Comparison of ENCODE assay signal across 29 cellular contexts in genomic region chr13:64935441-64935840, GRCh38.
"Had no signal": no experiment of that assay in that cellular context is flagged by ENCODE, and none has a peak within 500 bp of the region (broad histone marks: within the 10 kb centered on the region; RNA-seq: fewer than 3 reads in every experiment).

No MANE protein-coding gene starts in this region.

- H3K9ac ChIP-seq: neural progenitor cell, parathyroid adenoma had no signal

- H3K4me3 ChIP-seq: neural progenitor cell, ovary, psoas muscle, right lobe of liver, sigmoid colon, suprapubic skin, testis, tibial nerve, upper lobe of right lung, uterus had no signal

- H3K27me3 ChIP-seq: neural progenitor cell, ovary, right lobe of liver, sigmoid colon, suprapubic skin, testis, tibial nerve, upper lobe of right lung, uterus had no signal

- DNase-seq: naive B cell; naive thymus-derived CD8-positive, alpha-beta T cell; nephron progenitor cell; occipital lobe; ovary; posterior cingulate gyrus; psoas muscle; right cardiac atrium; right lobe of liver; sigmoid colon; small intestine; stimulated activated CD4-positive, alpha-beta T cell treated with anti-CD3 and anti-CD28 coated beads, Interleukin-12 subunit alpha, Interleukin-12 subunit beta, amount 100 ng/mL, for 4 hours; stimulated activated CD4-positive, alpha-beta T cell treated with anti-CD3 and anti-CD28 coated beads, Interleukin-1b, Interleukin-23, amount 100 ng/mL, for 48 hours; stimulated activated CD4-positive, alpha-beta T cell treated with anti-CD3 and anti-CD28 coated beads, Interleukin-4, amount 100 ng/mL, for 1 hour; stimulated activated CD4-positive, alpha-beta T cell treated with anti-CD3 and anti-CD28 coated beads, Interleukin-4, amount 100 ng/mL, for 4 hours; stimulated activated CD8-positive, alpha-beta memory T cell treated with anti-CD3 and anti-CD28 coated beads, Interleukin-4, amount 100 ng/mL, for 48 hours; stimulated activated naive CD4-positive, alpha-beta T cell; stimulated activated naive CD8-positive, alpha-beta T cell treated with anti-CD3 and anti-CD28 coated beads, Interleukin-15, amount 100 ng/mL, for 72 hours; stimulated activated naive CD8-positive, alpha-beta T cell treated with anti-CD3 and anti-CD28 coated beads, Interleukin-15, Interleukin-2, amounts not matched to agents 100 U/mL and 50 U/mL, for 24 hours; substantia nigra; testis; upper lobe of right lung; uterus had no signal

- H3K27ac ChIP-seq: neural progenitor cell, ovary, parathyroid adenoma, psoas muscle, right lobe of liver, sigmoid colon, suprapubic skin, testis, tibial nerve, upper lobe of right lung, uterus had no signal

- H3K9me3 ChIP-seq: ovary, psoas muscle, right lobe of liver, sigmoid colon, suprapubic skin, testis, tibial nerve, upper lobe of right lung, uterus had no signal

- H3K36me3 ChIP-seq: neural progenitor cell, ovary, right lobe of liver, sigmoid colon, suprapubic skin, tibial nerve, upper lobe of right lung, uterus had no signal

- H3K4me2 ChIP-seq: neural progenitor cell had no signal

- ATAC-seq: naive thymus-derived CD8-positive, alpha-beta T cell; natural killer cell treated with Interleukin-12 subunit alpha and Interleukin-12 subunit beta and Interleukin-15 and Interleukin-18, amount 100 ng/mL, for 72 hours; psoas muscle; right cardiac atrium; right lobe of liver; stimulated activated memory B cell treated with anti-CD40 and anti-IgM and Interleukin-4, amounts not matched to agents 10 μg/mL and 1 μg/mL and 100 μg/mL, for 72 hours; stimulated activated naive CD8-positive, alpha-beta T cell treated with anti-CD3 and anti-CD28 coated beads, Interleukin-15, amount 100 ng/mL, for 72 hours; stimulated activated naive CD8-positive, alpha-beta T cell treated with anti-CD3 and anti-CD28 coated beads, Interleukin-15, Interleukin-2, amounts not matched to agents 100 U/mL and 50 U/mL, for 24 hours; upper lobe of right lung had no signal

- H3K79me2 ChIP-seq: parathyroid adenoma had no signal

- H2AFZ ChIP-seq: neural progenitor cell, parathyroid adenoma had no signal

- H3K4me1 ChIP-seq: neural progenitor cell, parathyroid adenoma, psoas muscle, right lobe of liver, sigmoid colon, suprapubic skin, testis, tibial nerve, upper lobe of right lung, uterus had no signal
